ENCODE assay signal across 8 cellular contexts in genomic region chr10:13528138-13528874, GRCh38. TPM values are rescaled to one million over a fixed set of nuclear protein-coding genes. Genes with fewer than 3 reads are reported as not detected.
A peak's percentile ranks its signal among the peaks of the same experiment; 100 is the strongest.
DNase-seq lines count a peak whose midpoint lies in the region; ATAC-seq and TF ChIP-seq lines count a peak whose summit lies in the region.

No MANE protein-coding gene starts in this region.

- no peaks in the 10 kb centered on the region for H3K79me2 ChIP-seq in fibroblast of lung (ENCODE audit: control insufficient read depth, insufficient read depth, low read length)

- H3K27me3 Mint-ChIP-seq in nephron (ENCODE audit: low read depth), result peaks cover 17% of the 10 kb centered on the region

- no peaks in the 10 kb centered on the region for H4K20me1 ChIP-seq in fibroblast of lung (ENCODE audit: control insufficient read depth, extremely low read depth, insufficient read depth, low read length)

- ATAC-seq in RWPE2 (ENCODE audit: low read depth) (peak; percentile 21; the same call in 1 of the 3 replicates), HG03280 (IDR thresholded peaks at IDR 0.05; ENCODE audit: unreplicated experiment) (no peak)

- peak overlapping the region; percentile 87 to 96 (median 90) for H3K27ac Mint-ChIP-seq in nephron

- peak overlapping the region; percentile 86 to 95 (median 95) for H3K4me3 Mint-ChIP-seq in nephron

- H3K9me3 Mint-ChIP-seq in nephron, result no peaks in the 10 kb centered on the region

- TF ChIP-seq CTCF in RWPE2 (IDR thresholded peaks at IDR 0.05; ENCODE audit: poor library complexity, severe bottlenecking) (no peak), fibroblast of lung (conservative IDR thresholded peaks at IDR 0.05 in 1 of 2, IDR thresholded peaks at IDR 0.05 in 1 of 2; ENCODE audit: low read depth in 1 of 2, low read length in 2 of 2) (no peak), nephron (IDR thresholded peaks at IDR 0.05; ENCODE audit: unreplicated experiment in 3 of 3) (no peak)

- H3K27ac ChIP-seq in RWPE2 (ENCODE audit: poor library complexity, severe bottlenecking) (peak overlapping the region; percentile 12), fibroblast of lung (ENCODE audit: insufficient read depth, low read length) (no peak overlapping the region)

- H3K4me3 ChIP-seq in GM08714 (ENCODE audit: low read length), result peak overlapping the region; percentile 1; the same call in 1 of the 2 replicates
- H3K4me3 ChIP-seq in RWPE2 (ENCODE audit: severe bottlenecking), result peak overlapping the region; percentile 94
- peak overlapping the region; percentile 32 to 65 (median 62) for H3K4me3 ChIP-seq in fibroblast of lung (replicated peaks in 1 of 4; ENCODE audit: control extremely low read depth in 1 of 4, insufficient read depth in 1 of 4, low read depth in 3 of 4, low read length in 4 of 4)

- peak overlapping the region; percentile 21 for H2AFZ ChIP-seq in fibroblast of lung (ENCODE audit: low read length)

- no peaks in the 10 kb centered on the region for H3K36me3 Mint-ChIP-seq in nephron (ENCODE audit: low read depth)

- H3K27me3 ChIP-seq in RWPE2 (ENCODE audit: insufficient read depth, poor library complexity, severe bottlenecking), result no peaks in the 10 kb centered on the region
- no peaks in the 10 kb centered on the region for H3K27me3 ChIP-seq in fibroblast of lung (ENCODE audit: control insufficient read depth, insufficient read depth, low read length)

- H3K9ac ChIP-seq in fibroblast of lung (ENCODE audit: insufficient read depth, low read length), result peak overlapping the region; percentile 43

- H3K4me1 Mint-ChIP-seq in nephron, result peaks cover 13% of the 10 kb centered on the region

- H3K4me1 ChIP-seq in RWPE2 (ENCODE audit: insufficient read depth, poor library complexity, severe bottlenecking) (peaks cover 13% of the 10 kb centered on the region), fibroblast of lung (ENCODE audit: control insufficient read depth, extremely low read depth, insufficient read depth, low read length) (peaks cover 2% of the 10 kb centered on the region)

- H3K9me3 ChIP-seq in RWPE2 (ENCODE audit: severe bottlenecking) (no peaks in the 10 kb centered on the region), fibroblast of lung (ENCODE audit: control insufficient read depth, insufficient read depth, low read depth, low read length) (no peaks in the 10 kb centered on the region)

- H3K4me2 ChIP-seq in fibroblast of lung (ENCODE audit: extremely low read depth, insufficient read depth, low read length), result peak overlapping the region; percentile 83

- H3K36me3 ChIP-seq in RWPE2 (ENCODE audit: low read depth) (no peaks in the 10 kb centered on the region), fibroblast of lung (ENCODE audit: control insufficient read depth, insufficient read depth, low read length) (no peaks in the 10 kb centered on the region)

- DNase-seq in RWPE2 (ENCODE audit: low spot score) (no peak), fibroblast of lung (ENCODE audit: low read depth in 2 of 2) (no peak), SK-N-DZ (ENCODE audit: low spot score) (no peak), NCI-H2029 (lab: John Stamatoyannopoulos, UW) (no peak), NOMO-1 treated with dmso at 0.1 percent for 144 hours (lab: John Stamatoyannopoulos, UW; ENCODE audit: unreplicated experiment) (no peak)

RNA-seq across cellular contexts. Expression of gene BEND7, which starts 0.5 kb away (rescaled TPM):
- 9.2 and 10.6 TPM in 2 replicates for total RNA-seq in fibroblast of lung
- polyA plus RNA-seq in fibroblast of lung, result 6.2 and 8.0 TPM in 2 replicates
- polyA plus RNA-seq in fibroblast of lung (2012), result 4.9 and 6.8 TPM in 2 replicates
- 4.3 and 5.5 TPM in 2 replicates for polyA minus RNA-seq in fibroblast of lung (ENCODE audit: low replicate concordance)
- polyA plus RNA-seq in SK-N-DZ (2014; cell fraction: cytosol; rRNA removed), result 11.7 and 17.8 TPM in 2 replicates
- 11.4 and 16.7 TPM in 2 replicates for polyA plus RNA-seq in SK-N-DZ (2014; cell fraction: nucleus; rRNA removed)

RNA-seq across cellular contexts. Expression of gene PRPF18, which starts 58.5 kb away (rescaled TPM):
- total RNA-seq in fibroblast of lung, result 30.1 and 36.5 TPM in 2 replicates
- 28.6 and 28.8 TPM in 2 replicates for polyA plus RNA-seq in fibroblast of lung
- polyA plus RNA-seq in fibroblast of lung (2012), result 18.5 and 20.1 TPM in 2 replicates
- polyA minus RNA-seq in fibroblast of lung (ENCODE audit: low replicate concordance), result not detected in 2 replicates
- 24.4 and 25.3 TPM in 2 replicates for polyA plus RNA-seq in SK-N-DZ (2014; cell fraction: cytosol; rRNA removed)
- 15.9 and 16.6 TPM in 2 replicates for polyA plus RNA-seq in SK-N-DZ (2014; cell fraction: nucleus; rRNA removed)

Comparison
In these comparisons a context has a peak if more than half of its experiments do, and no peak if none do; other contexts are left out.
1. H3K4me3 ChIP-seq: peak in every context shown above with its lines; median percentile 94 in RWPE2; 62 in fibroblast of lung; 1 in GM08714.